ENCODE assay signal across 8 cellular contexts in genomic region chr11:95066721-95067041, GRCh38. TPM values are rescaled to one million over a fixed set of nuclear protein-coding genes. Genes with fewer than 3 reads are reported as not detected.
DNase-seq lines count a peak whose midpoint lies in the region; ATAC-seq and TF ChIP-seq lines count a peak whose summit lies in the region.

Gene SRSF8 (plus strand): TSS chr11:95066919. CDS start chr11:95067227, 308 bp downstream.

- TF ChIP-seq POLR2A in tibial nerve (IDR thresholded peaks at IDR 0.05) = no peak

- no peaks in the 10 kb centered on the region for H3K36me3 ChIP-seq in lower lobe of right lung
- H3K36me3 ChIP-seq in tibial nerve = no peaks in the 10 kb centered on the region

- H3K4me1 ChIP-seq in lower lobe of right lung (peaks cover 27% of the 10 kb centered on the region), tibial nerve (peaks cover 0 to 39% (median 8%) of the 10 kb centered on the region in 4 donors)

- intact Hi-C loops in lower lobe of right lung (cut with DNase I) = no loop called here

- peak within 1 kb of the TSS; percentile 82 for H3K4me3 ChIP-seq in lower lobe of right lung
- peak within 1 kb of the TSS; percentile 63 to 93 (median 82) for H3K4me3 ChIP-seq in tibial nerve

- H3K27me3 ChIP-seq in lower lobe of right lung (ENCODE audit: low read depth) (no peaks in the 10 kb centered on the region), tibial nerve (no peaks in the 10 kb centered on the region)

- ATAC-seq in HG02610 (IDR thresholded peaks at IDR 0.05; ENCODE audit: unreplicated experiment) (peak; percentile 35), lower lobe of right lung (peak in 1 of 2 donors; percentile 69)

- 0 to 2% methylated on average over 4 of the region's 4 CpGs for WGBS in tibial nerve, 2 donors

- DNase-seq in DMS153 treated with DMSO at 0.1 percent for 48 hours (lab: John Stamatoyannopoulos, UW; ENCODE audit: unreplicated experiment) (peak; percentile 30), DMS153 (lab: John Stamatoyannopoulos, UW) (no peak), NCI-H510A (lab: John Stamatoyannopoulos, UW) (peak; percentile 78), caudate nucleus (lab: John Stamatoyannopoulos, UW) (no peak), lower lobe of right lung (no peak), tibial nerve (ENCODE audit: low spot score in 2 of 2) (no peak)
- no peak for DNase-seq in stimulated activated CD4-positive, alpha-beta T cell treated with anti-CD3 and anti-CD28 coated beads, Interleukin-2, amount 100 ng/mL, for 24 hours

- H3K9me3 ChIP-seq in lower lobe of right lung (no peaks in the 10 kb centered on the region), tibial nerve (no peaks in the 10 kb centered on the region)

- TF ChIP-seq CTCF in lower lobe of right lung (IDR thresholded peaks at IDR 0.05) (no peak), tibial nerve (IDR thresholded peaks at IDR 0.05) (no peak)

- H3K27ac ChIP-seq in caudate nucleus (ENCODE audit: low read depth, low read length) (peak within 1 kb of the TSS; percentile 93), lower lobe of right lung (peak within 1 kb of the TSS; percentile 98), tibial nerve (peak within 1 kb of the TSS; percentile 94 to 99 (median 96))

- no peak for TF ChIP-seq EP300 in tibial nerve (IDR thresholded peaks at IDR 0.05)

RNA-seq across cellular contexts. Expression of gene SRSF8, which starts in this region (rescaled TPM):
- total RNA-seq in lower lobe of right lung (42.9 TPM), tibial nerve (10 to 100 TPM; 41.4 to 79.8 (median 49.1) TPM)

Comparison
In these comparisons a context has a peak if more than half of its experiments do, and no peak if none do; other contexts are left out.
1. DNase-seq: peak in DMS153 treated with DMSO at 0.1 percent for 48 hours (single experiment) and NCI-H510A (single experiment); none in DMS153 (single experiment), caudate nucleus (0 of 61), lower lobe of right lung (single experiment), tibial nerve (0 of 2) and stimulated activated CD4-positive, alpha-beta T cell treated with anti-CD3 and anti-CD28 coated beads, Interleukin-2, amount 100 ng/mL, for 24 hours (0 of 2).
2. Peak in every context shown above with its lines, with median percentiles within 50 percentile points of each other: H3K27ac ChIP-seq.